1 cellular context compared by ENCODE assay signal in the genomic region with DNA sequence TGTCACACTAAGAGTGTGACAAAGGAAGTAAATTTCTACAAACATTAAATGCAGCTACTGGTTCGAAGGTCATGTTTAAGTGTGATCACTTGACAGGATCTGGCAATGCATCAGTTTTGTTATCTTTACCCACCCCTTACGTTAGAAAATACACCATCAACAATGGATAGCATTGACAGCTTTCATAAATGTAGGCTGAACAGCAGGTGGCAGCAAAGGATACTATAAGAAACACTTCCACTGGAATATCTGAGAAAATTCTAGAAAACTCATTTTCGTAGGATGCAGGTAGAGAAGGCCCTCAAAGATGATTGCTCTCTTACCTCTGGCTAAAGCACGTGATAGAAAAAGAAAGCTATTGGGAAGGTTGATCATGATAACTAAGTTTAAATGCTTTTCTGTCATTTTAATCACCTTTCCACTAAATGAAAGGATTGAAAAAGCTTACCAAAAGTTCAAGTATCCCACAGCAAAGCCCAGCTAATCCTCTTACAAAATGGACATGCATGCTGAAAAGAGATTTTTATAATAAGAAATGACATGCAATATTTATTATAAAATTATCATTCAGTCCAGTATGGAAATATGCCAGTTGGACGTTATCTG.
TF ChIP-seq lines count a peak whose summit lies in the region.

No MANE protein-coding gene starts in this region.

TF ChIP-seq in GM23338, 12 proteins besides CTCF, POLR2A, EP300 and RAD21 (continued from another document):
- TF ChIP-seq, protein P1, sequence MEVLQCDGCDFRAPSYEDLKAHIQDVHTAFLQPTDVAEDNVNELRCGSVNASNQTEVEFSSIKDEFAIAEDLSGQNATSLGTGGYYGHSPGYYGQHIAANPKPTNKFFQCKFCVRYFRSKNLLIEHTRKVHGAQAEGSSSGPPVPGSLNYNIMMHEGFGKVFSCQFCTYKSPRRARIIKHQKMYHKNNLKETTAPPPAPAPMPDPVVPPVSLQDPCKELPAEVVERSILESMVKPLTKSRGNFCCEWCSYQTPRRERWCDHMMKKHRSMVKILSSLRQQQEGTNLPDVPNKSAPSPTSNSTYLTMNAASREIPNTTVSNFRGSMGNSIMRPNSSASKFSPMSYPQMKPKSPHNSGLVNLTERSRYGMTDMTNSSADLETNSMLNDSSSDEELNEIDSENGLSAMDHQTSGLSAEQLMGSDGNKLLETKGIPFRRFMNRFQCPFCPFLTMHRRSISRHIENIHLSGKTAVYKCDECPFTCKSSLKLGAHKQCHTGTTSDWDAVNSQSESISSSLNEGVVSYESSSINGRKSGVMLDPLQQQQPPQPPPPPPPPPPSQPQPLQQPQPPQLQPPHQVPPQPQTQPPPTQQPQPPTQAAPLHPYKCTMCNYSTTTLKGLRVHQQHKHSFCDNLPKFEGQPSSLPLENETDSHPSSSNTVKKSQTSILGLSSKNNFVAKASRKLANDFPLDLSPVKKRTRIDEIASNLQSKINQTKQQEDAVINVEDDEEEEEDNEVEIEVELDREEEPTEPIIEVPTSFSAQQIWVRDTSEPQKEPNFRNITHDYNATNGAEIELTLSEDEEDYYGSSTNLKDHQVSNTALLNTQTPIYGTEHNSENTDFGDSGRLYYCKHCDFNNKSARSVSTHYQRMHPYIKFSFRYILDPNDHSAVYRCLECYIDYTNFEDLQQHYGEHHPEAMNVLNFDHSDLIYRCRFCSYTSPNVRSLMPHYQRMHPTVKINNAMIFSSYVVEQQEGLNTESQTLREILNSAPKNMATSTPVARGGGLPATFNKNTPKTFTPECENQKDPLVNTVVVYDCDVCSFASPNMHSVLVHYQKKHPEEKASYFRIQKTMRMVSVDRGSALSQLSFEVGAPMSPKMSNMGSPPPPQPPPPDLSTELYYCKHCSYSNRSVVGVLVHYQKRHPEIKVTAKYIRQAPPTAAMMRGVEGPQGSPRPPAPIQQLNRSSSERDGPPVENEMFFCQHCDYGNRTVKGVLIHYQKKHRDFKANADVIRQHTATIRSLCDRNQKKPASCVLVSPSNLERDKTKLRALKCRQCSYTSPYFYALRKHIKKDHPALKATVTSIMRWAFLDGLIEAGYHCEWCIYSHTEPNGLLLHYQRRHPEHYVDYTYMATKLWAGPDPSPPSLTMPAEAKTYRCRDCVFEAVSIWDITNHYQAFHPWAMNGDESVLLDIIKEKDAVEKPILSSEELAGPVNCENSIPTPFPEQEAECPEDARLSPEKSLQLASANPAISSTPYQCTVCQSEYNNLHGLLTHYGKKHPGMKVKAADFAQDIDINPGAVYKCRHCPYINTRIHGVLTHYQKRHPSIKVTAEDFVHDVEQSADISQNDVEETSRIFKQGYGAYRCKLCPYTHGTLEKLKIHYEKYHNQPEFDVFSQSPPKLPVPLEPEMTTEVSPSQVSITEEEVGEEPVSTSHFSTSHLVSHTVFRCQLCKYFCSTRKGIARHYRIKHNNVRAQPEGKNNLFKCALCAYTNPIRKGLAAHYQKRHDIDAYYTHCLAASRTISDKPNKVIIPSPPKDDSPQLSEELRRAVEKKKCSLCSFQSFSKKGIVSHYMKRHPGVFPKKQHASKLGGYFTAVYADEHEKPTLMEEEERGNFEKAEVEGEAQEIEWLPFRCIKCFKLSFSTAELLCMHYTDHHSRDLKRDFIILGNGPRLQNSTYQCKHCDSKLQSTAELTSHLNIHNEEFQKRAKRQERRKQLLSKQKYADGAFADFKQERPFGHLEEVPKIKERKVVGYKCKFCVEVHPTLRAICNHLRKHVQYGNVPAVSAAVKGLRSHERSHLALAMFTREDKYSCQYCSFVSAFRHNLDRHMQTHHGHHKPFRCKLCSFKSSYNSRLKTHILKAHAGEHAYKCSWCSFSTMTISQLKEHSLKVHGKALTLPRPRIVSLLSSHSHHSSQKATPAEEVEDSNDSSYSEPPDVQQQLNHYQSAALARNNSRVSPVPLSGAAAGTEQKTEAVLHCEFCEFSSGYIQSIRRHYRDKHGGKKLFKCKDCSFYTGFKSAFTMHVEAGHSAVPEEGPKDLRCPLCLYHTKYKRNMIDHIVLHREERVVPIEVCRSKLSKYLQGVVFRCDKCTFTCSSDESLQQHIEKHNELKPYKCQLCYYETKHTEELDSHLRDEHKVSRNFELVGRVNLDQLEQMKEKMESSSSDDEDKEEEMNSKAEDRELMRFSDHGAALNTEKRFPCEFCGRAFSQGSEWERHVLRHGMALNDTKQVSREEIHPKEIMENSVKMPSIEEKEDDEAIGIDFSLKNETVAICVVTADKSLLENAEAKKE (CRISPR knock-in tag; IDR thresholded peaks at IDR 0.05) = no peak
- TF ChIP-seq NANOG (IDR thresholded peaks at IDR 0.05; ENCODE audit: borderline replicate concordance) = no peak
